In the genomic region with DNA sequence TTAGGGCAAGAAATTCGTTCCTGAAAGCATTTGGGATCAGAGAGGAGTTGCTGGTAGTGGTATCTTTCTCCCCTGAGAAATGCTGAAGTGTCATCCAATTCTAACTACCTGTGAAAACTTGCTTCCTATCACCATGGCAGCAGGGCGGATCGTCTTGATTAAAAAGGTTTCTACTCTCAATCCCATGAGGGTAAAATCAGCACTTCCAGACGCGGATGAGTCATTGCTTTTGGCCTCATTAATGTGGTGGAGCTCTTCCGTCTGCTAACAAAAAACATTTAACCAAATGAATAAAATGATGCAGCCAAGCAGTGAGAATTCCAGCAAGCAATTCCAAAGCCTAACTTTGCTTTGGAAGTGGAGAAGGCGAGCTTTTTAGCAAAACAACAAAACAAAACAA, we compare ENCODE assay signal across 8 cellular contexts.
DNase-seq lines count a peak whose midpoint lies in the region; ATAC-seq and TF ChIP-seq lines count a peak whose summit lies in the region.

No MANE protein-coding gene starts in this region.

- ATAC-seq in HG03039 (IDR thresholded peaks at IDR 0.05; ENCODE audit: unreplicated experiment) = no peak
- ATAC-seq in GM21526 (IDR thresholded peaks at IDR 0.05; ENCODE audit: low FRiP score, unreplicated experiment) = no peak
- no peak for ATAC-seq in HG02678 (IDR thresholded peaks at IDR 0.05; ENCODE audit: unreplicated experiment)

- H3K4me1 ChIP-seq in endodermal cell (ENCODE audit: control insufficient read depth, insufficient read depth, low read length) (no peaks in the 10 kb centered on the region), neuron (ENCODE audit: insufficient read depth, low read length) (peaks cover 12% of the 10 kb centered on the region)

- H3K27ac Mint-ChIP-seq in endodermal cell = no peak overlapping the region

- H3K36me3 ChIP-seq in endodermal cell (ENCODE audit: control insufficient read depth, insufficient read depth, low read length) (no peaks in the 10 kb centered on the region), neuron (ENCODE audit: insufficient read depth, low read length) (no peaks in the 10 kb centered on the region)

- peaks cover 8% of the 10 kb centered on the region for H3K4me1 Mint-ChIP-seq in endodermal cell

- H2AFZ ChIP-seq in neuron (ENCODE audit: low read depth, low read length) = peak overlapping the region; percentile 62

- H3K9ac ChIP-seq in endodermal cell (ENCODE audit: extremely low read depth, low read length, poor library complexity, severe bottlenecking) = no peak overlapping the region

- peaks cover 16% of the 10 kb centered on the region for H3K9me3 Mint-ChIP-seq in endodermal cell

- H3K27me3 Mint-ChIP-seq in endodermal cell (ENCODE audit: insufficient read depth) = no peaks in the 10 kb centered on the region

- no peak overlapping the region for H3K4me3 ChIP-seq in endodermal cell (ENCODE audit: low read length)
- H3K4me3 ChIP-seq in neuron (ENCODE audit: low read length) = no peak overlapping the region

- peaks cover 16% of the 10 kb centered on the region for H3K9me3 ChIP-seq in endodermal cell (ENCODE audit: control insufficient read depth, low read length)
- peaks cover 3% of the 10 kb centered on the region for H3K9me3 ChIP-seq in neuron (ENCODE audit: low read length)

- no peak overlapping the region for H3K4me3 Mint-ChIP-seq in endodermal cell

- WGBS in endodermal cell (ENCODE audit: insufficient coverage in 1 of 2, insufficient read length in 1 of 2), 2 experiments = 68 to 80% methylated on average over 2 to 7 of the region's 7 CpGs

- H3K27ac ChIP-seq in endodermal cell (ENCODE audit: low read depth, low read length) = no peak overlapping the region

- no peak for TF ChIP-seq CTCF in endodermal cell (conservative IDR thresholded peaks at IDR 0.05)

- DNase-seq in DMS 273 (lab: John Stamatoyannopoulos, UW; ENCODE audit: unreplicated experiment) (peak; percentile 82), M059J (ENCODE audit: low read depth) (peak; percentile 94), endodermal cell (peak; percentile 71), SHP77 treated with DMSO at 0.1 percent for 48 hours (lab: John Stamatoyannopoulos, UW) (no peak)

- no peaks in the 10 kb centered on the region for H3K27me3 ChIP-seq in endodermal cell (ENCODE audit: control insufficient read depth, insufficient read depth, low read length, poor library complexity, severe bottlenecking)
- H3K27me3 ChIP-seq in neuron (ENCODE audit: insufficient read depth, low read length) = no peaks in the 10 kb centered on the region

- H3K36me3 Mint-ChIP-seq in endodermal cell (ENCODE audit: low read depth) = peaks cover 1% of the 10 kb centered on the region
